Comparison of ENCODE assay signal across 8 cellular contexts in genomic region chr20:45909817-45910669, GRCh38. TPM values are rescaled to one million over a fixed set of nuclear protein-coding genes. Genes with fewer than 3 reads are reported as not detected.
A peak's percentile ranks its signal among the peaks of the same experiment; 100 is the strongest.
DNase-seq lines count a peak whose midpoint lies in the region; ATAC-seq, FAIRE-seq and TF ChIP-seq lines count a peak whose summit lies in the region.

No MANE protein-coding gene starts in this region.

- 77 to 82% methylated on average over 22 of the region's 22 CpGs for WGBS in heart right ventricle, 2 donors
- 86 to 91% methylated on average over 13 to 22 of the region's 22 CpGs for WGBS in transverse colon (ENCODE audit: low coverage in 1 of 2), 2 donors

- H3K27ac Mint-ChIP-seq in activated naive CD4-positive, alpha-beta T cell treated with anti-CD3 and anti-CD28 coated beads, Interleukin-2, amount 50 U/mL, for 72 hours = peak overlapping the region; percentile 78

- no peak overlapping the region for H3K9ac ChIP-seq in kidney (ENCODE audit: low read length in 2 of 2)

- H3K4me3 ChIP-seq in heart right ventricle (peak overlapping the region in 8 of 10 donors; percentile 46 to 64 (median 60)), kidney (ENCODE audit: low read length in 2 of 2) (no peak overlapping the region), transverse colon (peak overlapping the region in 1 of 4 donors; percentile 61)

- ATAC-seq in heart right ventricle (no peak), left ventricle myocardium superior (no peak), sciatic nerve (no peak)
- no peak for ATAC-seq in activated naive CD4-positive, alpha-beta T cell treated with anti-CD3 and anti-CD28 coated beads, Interleukin-2, amount 50 U/mL, for 72 hours

- TF ChIP-seq CTCF in heart right ventricle (IDR thresholded peaks at IDR 0.05) (no peak), kidney (IDR thresholded peaks at IDR 0.05; ENCODE audit: borderline replicate concordance, extremely low read depth, insufficient read depth) (no peak), transverse colon (IDR thresholded peaks at IDR 0.05) (no peak)

- peaks cover 0 to 4% of the 10 kb centered on the region in 2 donors for H3K9me3 Mint-ChIP-seq in activated naive CD4-positive, alpha-beta T cell treated with anti-CD3 and anti-CD28 coated beads, Interleukin-2, amount 50 U/mL, for 72 hours

- intact Hi-C loops in heart right ventricle (cut with DNase I) (loop anchor here in 2 of 10 donors (2.0 kb wide), 2 partner anchors 19 to 25 kb away; partner anchors contain the start of genes PCIF1 (in 2 of the 2), CTSA (in 1 of the 2) and NEURL2 (in 1 of the 2)), left ventricle myocardium superior (cut with micrococcal nuclease) (no loop called here), kidney (cut with DNase I) (no loop called here), transverse colon (cut with DNase I; ENCODE audit: low total_unique reads) (no loop called here), sciatic nerve (cut with DNase I) (no loop called here)

- H3K9me3 ChIP-seq in heart right ventricle (no peaks in the 10 kb centered on the region), kidney (ENCODE audit: control insufficient read depth in 1 of 2, low read length in 2 of 2) (no peaks in the 10 kb centered on the region), transverse colon (no peaks in the 10 kb centered on the region)

- no peaks in the 10 kb centered on the region for H3K36me3 Mint-ChIP-seq in activated naive CD4-positive, alpha-beta T cell treated with anti-CD3 and anti-CD28 coated beads, Interleukin-2, amount 50 U/mL, for 72 hours

- in situ Hi-C loops in transverse colon (cut with MboI; ENCODE audit: low pct_ligation_motif_present in 1 of 4, low pct_unique_long_range_greater_than_20kb in 1 of 4, low sequenced_read_pairs in 3 of 4) = no loop called here

- H3K36me3 ChIP-seq in heart right ventricle (peaks cover 0 to 46% (median 0%) of the 10 kb centered on the region in 9 donors), kidney (ENCODE audit: control insufficient read depth in 1 of 2, insufficient read depth in 2 of 2, low read length in 2 of 2) (no peaks in the 10 kb centered on the region), transverse colon (no peaks in the 10 kb centered on the region)

- no peak for TF ChIP-seq EP300 in transverse colon (IDR thresholded peaks at IDR 0.05; ENCODE audit: low read depth)

- H3K27me3 ChIP-seq in heart right ventricle (peaks cover 0 to 11% (median 0%) of the 10 kb centered on the region in 7 donors), transverse colon (no peaks in the 10 kb centered on the region)

- peaks cover 6 to 55% (median 27%) of the 10 kb centered on the region in 9 donors for H3K4me1 ChIP-seq in heart right ventricle
- H3K4me1 ChIP-seq in kidney (ENCODE audit: control insufficient read depth in 1 of 2, insufficient read depth in 1 of 2, low read depth in 1 of 2, low read length in 2 of 2) = peaks cover 0 to 8% of the 10 kb centered on the region in 2 donors
- peaks cover 8 to 40% (median 16%) of the 10 kb centered on the region in 4 donors for H3K4me1 ChIP-seq in transverse colon

- DNase-seq in heart right ventricle (no peak), left ventricle myocardium superior (no peak), kidney (peak; percentile 56), transverse colon (no peak), cerebellar cortex (ENCODE audit: low spot score) (no peak), NCI-H1930 (lab: John Stamatoyannopoulos, UW) (no peak), sciatic nerve (ENCODE audit: low spot score) (no peak)
- DNase-seq in activated naive CD4-positive, alpha-beta T cell treated with anti-CD3 and anti-CD28 coated beads, Interleukin-2, amount 50 U/mL, for 72 hours (ENCODE audit: low spot score in 2 of 2) = no peak

- TF ChIP-seq POLR2A in transverse colon (IDR thresholded peaks at IDR 0.05) = no peak

- peak overlapping the region in 7 of 10 donors; percentile 15 to 84 (median 50) for H3K27ac ChIP-seq in heart right ventricle
- peak overlapping the region in 1 of 2 donors; percentile 65 for H3K27ac ChIP-seq in kidney (ENCODE audit: low read depth in 2 of 2, low read length in 2 of 2)
- peak overlapping the region; percentile 82 to 95 (median 89) for H3K27ac ChIP-seq in transverse colon

- FAIRE-seq in kidney (lab: Jason Lieb, UNC) = no peak

RNA-seq across cellular contexts. Expression of gene PLTP, which starts 1.9 kb away (rescaled TPM):
- 100 to 1,000 TPM in 2 of 10 donors, 10 to 100 TPM in 8; 10.7 to 230 (median 32.7) TPM for total RNA-seq in heart right ventricle
- polyA plus RNA-seq in heart right ventricle = 10 to 100 TPM; 39.2 to 55.8 TPM
- total RNA-seq in left ventricle myocardium superior = 97.7 TPM
- 10 to 100 TPM; 11.0 to 12.9 TPM for total RNA-seq in activated naive CD4-positive, alpha-beta T cell treated with anti-CD3 and anti-CD28 coated beads, Interleukin-2, amount 50 U/mL, for 72 hours
- 345 TPM for total RNA-seq in kidney
- polyA plus RNA-seq in kidney (ENCODE audit: insufficient read depth, low read depth, low replicate concordance) = 790 TPM
- 10 to 100 TPM; 17.7 to 79.9 (median 59.9) TPM for total RNA-seq in transverse colon
- total RNA-seq in sciatic nerve = 95.4 TPM

RNA-seq across cellular contexts. Expression of gene CTSA, which starts 18.9 kb away (rescaled TPM):
- total RNA-seq in heart right ventricle (100 to 1,000 TPM in 8 of 10 donors, 10 to 100 TPM in 2; 75.1 to 173 (median 112) TPM), left ventricle myocardium superior (123 TPM), kidney (180 TPM), transverse colon (100 to 1,000 TPM; 197 to 971 (median 466) TPM), sciatic nerve (87.4 TPM)
- polyA plus RNA-seq in heart right ventricle (10 to 100 TPM; 77.4 to 98.7 TPM), kidney (ENCODE audit: insufficient read depth, low read depth, low replicate concordance) (408 TPM)
- 10 to 100 TPM; 55.6 to 98.5 TPM for total RNA-seq in activated naive CD4-positive, alpha-beta T cell treated with anti-CD3 and anti-CD28 coated beads, Interleukin-2, amount 50 U/mL, for 72 hours

RNA-seq across cellular contexts. Expression of gene NEURL2, which starts 19.0 kb away (rescaled TPM):
- 10 to 100 TPM in 1 of 10 donors, 1 to 10 TPM in 9; 6.2 to 11.1 (median 8.3) TPM for total RNA-seq in heart right ventricle
- polyA plus RNA-seq in heart right ventricle = 1 to 10 TPM; 3.3 to 7.2 TPM
- 5.8 TPM for total RNA-seq in left ventricle myocardium superior
- total RNA-seq in activated naive CD4-positive, alpha-beta T cell treated with anti-CD3 and anti-CD28 coated beads, Interleukin-2, amount 50 U/mL, for 72 hours = 1 to 10 TPM; 1.5 to 3.4 TPM
- total RNA-seq in kidney = 27.5 TPM
- polyA plus RNA-seq in kidney (ENCODE audit: insufficient read depth, low read depth, low replicate concordance) = 37.3 TPM
- 10 to 100 TPM; 14.7 to 30.4 (median 18.1) TPM for total RNA-seq in transverse colon
- total RNA-seq in sciatic nerve = 8.9 TPM

RNA-seq across cellular contexts. Expression of gene SPATA25, which starts 22.6 kb away (rescaled TPM):
- total RNA-seq in heart right ventricle (1 to 10 TPM; 1.0 to 3.1 (median 2.0) TPM), left ventricle myocardium superior (1.1 TPM), kidney (6.7 TPM), transverse colon (100 to 1,000 TPM in 1 of 4 donors, 1 to 10 TPM in 3; 3.7 to 103 (median 6.0) TPM), sciatic nerve (2.8 TPM)
- polyA plus RNA-seq in heart right ventricle (1 to 10 TPM in 1 of 2 donors, under 1 TPM in 1; 0.65 to 4.3 TPM), kidney (ENCODE audit: insufficient read depth, low read depth, low replicate concordance) (6.7 TPM)
- 1 to 10 TPM in 1 of 2 donors, under 1 TPM in 1; 0.64 to 1.8 TPM for total RNA-seq in activated naive CD4-positive, alpha-beta T cell treated with anti-CD3 and anti-CD28 coated beads, Interleukin-2, amount 50 U/mL, for 72 hours

RNA-seq across cellular contexts. Expression of gene PCIF1, which starts 24.4 kb away (rescaled TPM):
- 10 to 100 TPM; 23.6 to 33.1 (median 27.4) TPM for total RNA-seq in heart right ventricle
- 10 to 100 TPM; 20.8 to 28.8 TPM for polyA plus RNA-seq in heart right ventricle
- 26.2 TPM for total RNA-seq in left ventricle myocardium superior
- 10 to 100 TPM; 31.8 to 51.0 TPM for total RNA-seq in activated naive CD4-positive, alpha-beta T cell treated with anti-CD3 and anti-CD28 coated beads, Interleukin-2, amount 50 U/mL, for 72 hours
- 43.1 TPM for total RNA-seq in kidney
- 27.4 TPM for polyA plus RNA-seq in kidney (ENCODE audit: insufficient read depth, low read depth, low replicate concordance)
- total RNA-seq in transverse colon = 10 to 100 TPM; 23.5 to 52.0 (median 32.0) TPM
- total RNA-seq in sciatic nerve = 38.2 TPM

Comparison
In these comparisons a context has a peak if more than half of its experiments do, and no peak if none do; other contexts are left out.
1. H3K4me3 ChIP-seq: peak in heart right ventricle (8 of 10); none in kidney (0 of 2).